Comparison of ENCODE assay signal across 8 cellular contexts in the genomic region with DNA sequence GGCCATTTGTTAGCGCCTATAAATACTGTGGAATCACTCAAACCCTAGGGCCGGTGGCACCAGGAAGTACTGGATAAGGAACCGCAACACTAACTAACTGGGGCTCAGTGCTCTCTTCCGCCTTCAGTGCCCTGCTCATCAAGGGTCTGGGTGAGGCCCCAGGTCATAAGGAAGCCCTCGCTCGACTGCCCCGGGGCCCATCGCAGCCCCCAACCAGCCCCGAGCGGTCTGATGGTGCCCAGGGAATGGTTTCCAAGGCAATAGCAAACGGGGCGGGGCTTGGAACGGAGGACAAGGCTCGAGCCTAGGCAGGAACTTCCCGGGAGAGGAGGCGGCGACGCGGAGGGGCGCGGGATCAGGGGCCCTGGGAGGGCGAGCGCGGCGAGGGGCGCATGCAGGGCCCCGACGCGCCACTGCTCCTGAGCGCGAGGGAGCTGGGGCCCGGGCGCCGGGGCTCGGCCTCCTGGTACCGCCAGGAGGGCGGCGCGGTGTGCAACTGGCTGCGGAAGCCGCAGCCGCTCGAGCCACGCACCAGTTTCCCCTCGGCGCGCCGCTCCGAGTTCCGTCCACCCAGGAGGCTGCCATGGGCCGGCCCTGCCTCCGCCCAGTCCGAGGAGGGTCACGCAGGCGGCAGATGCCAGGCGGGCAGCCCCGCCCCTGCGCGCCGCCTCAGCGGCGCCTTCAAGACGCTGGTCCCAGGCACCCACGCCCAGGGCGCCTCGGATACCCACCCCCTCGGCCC. TPM values are rescaled to one million over a fixed set of nuclear protein-coding genes. Genes with fewer than 3 reads are reported as not detected.
DNase-seq lines count a peak whose midpoint lies in the region; ATAC-seq and TF ChIP-seq lines count a peak whose summit lies in the region.

A gene with protein sequence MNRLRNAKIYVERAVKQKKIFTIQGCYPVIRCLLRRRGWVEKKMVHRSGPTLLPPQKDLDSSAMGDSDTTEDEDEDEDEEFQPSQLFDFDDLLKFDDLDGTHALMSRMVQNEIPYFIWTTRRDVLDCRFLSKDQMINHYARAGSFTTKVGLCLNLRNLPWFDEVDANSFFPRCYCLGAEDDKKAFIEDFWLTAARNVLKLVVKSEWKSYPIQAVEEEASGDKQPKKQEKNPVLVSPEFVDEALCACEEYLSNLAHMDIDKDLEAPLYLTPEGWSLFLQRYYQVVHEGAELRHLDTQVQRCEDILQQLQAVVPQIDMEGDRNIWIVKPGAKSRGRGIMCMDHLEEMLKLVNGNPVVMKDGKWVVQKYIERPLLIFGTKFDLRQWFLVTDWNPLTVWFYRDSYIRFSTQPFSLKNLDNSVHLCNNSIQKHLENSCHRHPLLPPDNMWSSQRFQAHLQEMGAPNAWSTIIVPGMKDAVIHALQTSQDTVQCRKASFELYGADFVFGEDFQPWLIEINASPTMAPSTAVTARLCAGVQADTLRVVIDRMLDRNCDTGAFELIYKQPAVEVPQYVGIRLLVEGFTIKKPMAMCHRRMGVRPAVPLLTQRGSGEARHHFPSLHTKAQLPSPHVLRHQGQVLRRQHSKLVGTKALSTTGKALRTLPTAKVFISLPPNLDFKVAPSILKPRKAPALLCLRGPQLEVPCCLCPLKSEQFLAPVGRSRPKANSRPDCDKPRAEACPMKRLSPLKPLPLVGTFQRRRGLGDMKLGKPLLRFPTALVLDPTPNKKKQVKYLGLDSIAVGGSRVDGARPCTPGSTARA (plus strand): TSS at position 648 of the 742 bp plus-strand sequence. CDS start 400 bp downstream, outside the sequence.

- H3K27ac Mint-ChIP-seq in activated naive CD4-positive, alpha-beta T cell treated with anti-CD3 and anti-CD28 coated beads for 36 hours = peak within 1 kb of the TSS; percentile 92
- H3K27ac Mint-ChIP-seq in nephron = peak within 1 kb of the TSS; percentile 88 to 95 (median 92)

- H3K27ac ChIP-seq in foreskin keratinocyte (no peak within 1 kb of the TSS), transverse colon (peak within 1 kb of the TSS; percentile 97 to 99 (median 98))

- peak; percentile 70 for DNase-seq in BE2C
- DNase-seq in HT-29 (ENCODE audit: low spot score) = peak; percentile 59
- DNase-seq in SHP77 treated with DMSO at 0.1 percent for 48 hours (lab: John Stamatoyannopoulos, UW) = peak; percentile 20
- DNase-seq in activated naive CD4-positive, alpha-beta T cell treated with anti-CD3 and anti-CD28 coated beads for 36 hours = peak; percentile 38
- peak in 1 of 2 donors; percentile 40 for DNase-seq in foreskin keratinocyte
- DNase-seq in transverse colon = peak; percentile 83

- TF ChIP-seq POLR2A in GM19193 (IDR thresholded peaks at IDR 0.05; ENCODE audit: extremely low read depth, insufficient read depth, insufficient read length) (peak; percentile 67), transverse colon (IDR thresholded peaks at IDR 0.05) (peak; percentile 72)

- peak within 1 kb of the TSS; percentile 56 for H3K4me3 ChIP-seq in BE2C (ENCODE audit: low read depth, low read length)
- peak within 1 kb of the TSS; percentile 21 to 89 (median 75) for H3K4me3 ChIP-seq in transverse colon

- intact Hi-C loops in activated naive CD4-positive, alpha-beta T cell treated with anti-CD3 and anti-CD28 coated beads for 36 hours (cut with micrococcal nuclease) = loop anchor here (1.0 to 10.0 kb wide), 5 partner anchors 22 to 305 kb away; a partner anchor contains a TSS
- intact Hi-C loops in transverse colon (cut with DNase I; ENCODE audit: low total_unique reads) = no loop called here

- CTCF ChIA-PET in activated naive CD4-positive, alpha-beta T cell treated with anti-CD3 and anti-CD28 coated beads for 36 hours (lab: Charles Lee) = interaction anchor here (0.8 to 2.5 kb wide), 3 partner anchors 10 to 83 kb away, joined by 3 to 7 read pairs (median 3); no protein-coding TSS in a partner anchor

- H3K27me3 ChIP-seq in BE2C (no peaks in the 10 kb centered on the region), foreskin keratinocyte (no peaks in the 10 kb centered on the region), transverse colon (no peaks in the 10 kb centered on the region)

- H3K9me3 Mint-ChIP-seq in activated naive CD4-positive, alpha-beta T cell treated with anti-CD3 and anti-CD28 coated beads for 36 hours = no peaks in the 10 kb centered on the region
- no peaks in the 10 kb centered on the region for H3K9me3 Mint-ChIP-seq in nephron

- peaks cover 23% of the 10 kb centered on the region for H3K36me3 Mint-ChIP-seq in activated naive CD4-positive, alpha-beta T cell treated with anti-CD3 and anti-CD28 coated beads for 36 hours (ENCODE audit: low read depth)
- H3K36me3 Mint-ChIP-seq in nephron (ENCODE audit: low read depth) = peaks cover 11% of the 10 kb centered on the region

- peak; percentile 53 for ATAC-seq in foreskin keratinocyte

- no peak for TF ChIP-seq CTCF in BE2C (IDR thresholded peaks at IDR 0.05; ENCODE audit: low read depth, low read length)
- peak; percentile 6 for TF ChIP-seq CTCF in foreskin keratinocyte (conservative IDR thresholded peaks at IDR 0.05)
- no peak for TF ChIP-seq CTCF in nephron (IDR thresholded peaks at IDR 0.05; ENCODE audit: unreplicated experiment in 3 of 3)
- peak in 1 of 5 experiments; percentile 2 for TF ChIP-seq CTCF in transverse colon (IDR thresholded peaks at IDR 0.05)

- peak within 1 kb of the TSS; percentile 81 for H3K4me3 Mint-ChIP-seq in activated naive CD4-positive, alpha-beta T cell treated with anti-CD3 and anti-CD28 coated beads for 36 hours
- H3K4me3 Mint-ChIP-seq in nephron = peak within 1 kb of the TSS; percentile 87 to 91 (median 88)

- TF ChIP-seq EP300 in transverse colon (IDR thresholded peaks at IDR 0.05; ENCODE audit: low read depth) = no peak

- H3K9me3 ChIP-seq in BE2C (no peaks in the 10 kb centered on the region), transverse colon (no peaks in the 10 kb centered on the region)

- 1% methylated on average over 35 of the region's 67 CpGs; no CpG with 5 or more reads in 1 of the 2 donors for WGBS in transverse colon (ENCODE audit: low coverage in 1 of 2), 2 donors

- H3K36me3 ChIP-seq in BE2C = peaks cover 2% of the 10 kb centered on the region
- peaks cover 0 to 19% (median 8%) of the 10 kb centered on the region in 4 donors for H3K36me3 ChIP-seq in transverse colon

- in situ Hi-C loops in transverse colon (cut with MboI; ENCODE audit: low pct_ligation_motif_present in 1 of 4, low pct_unique_long_range_greater_than_20kb in 1 of 4, low sequenced_read_pairs in 3 of 4) = no loop called here

- H3K4me1 Mint-ChIP-seq in activated naive CD4-positive, alpha-beta T cell treated with anti-CD3 and anti-CD28 coated beads for 36 hours (ENCODE audit: low read depth) = peaks cover 32% of the 10 kb centered on the region
- H3K4me1 Mint-ChIP-seq in nephron = peaks cover 21% of the 10 kb centered on the region

- H3K4me1 ChIP-seq in BE2C = no peaks in the 10 kb centered on the region
- H3K4me1 ChIP-seq in foreskin keratinocyte = peaks cover 6% of the 10 kb centered on the region
- peaks cover 5 to 26% (median 18%) of the 10 kb centered on the region in 4 donors for H3K4me1 ChIP-seq in transverse colon

- H3K27me3 Mint-ChIP-seq in activated naive CD4-positive, alpha-beta T cell treated with anti-CD3 and anti-CD28 coated beads for 36 hours (ENCODE audit: low read depth) = no peaks in the 10 kb centered on the region
- no peaks in the 10 kb centered on the region for H3K27me3 Mint-ChIP-seq in nephron (ENCODE audit: low read depth)

RNA-seq across cellular contexts. Expression of the gene that starts here (rescaled TPM):
- polyA plus RNA-seq in BE2C (2012; ENCODE audit: insufficient read depth, insufficient read length, low read depth) = 10.7 TPM
- 3.4 and 5.3 TPM in 2 replicates for total RNA-seq in HT-29 (2014; rRNA removed; shearing (Covaris generic))
- 10 to 100 TPM; 46.3 to 47.1 TPM for total RNA-seq in activated naive CD4-positive, alpha-beta T cell treated with anti-CD3 and anti-CD28 coated beads for 36 hours
- total RNA-seq in foreskin keratinocyte (3.0 and 5.5 TPM in 2 replicates), transverse colon (100 to 1,000 TPM in 2 of 4 donors, 10 to 100 TPM in 2; 47.4 to 352 (median 154) TPM)
- polyA plus RNA-seq in foreskin keratinocyte = 2.0 and 4.7 TPM in 2 replicates
